In genomic region chr19:42900561-42900960, GRCh38 we compare ENCODE assay signal across 8 cellular contexts. TPM values are rescaled to one million over a fixed set of nuclear protein-coding genes. Genes with fewer than 3 reads are reported as not detected.
DNase-seq lines count a peak whose midpoint lies in the region; TF ChIP-seq lines count a peak whose summit lies in the region.
"Not testable (repeated sequence)": the region's sequence is repeated elsewhere in the genome, so short reads cannot be mapped to it uniquely, and the experiment has no call there.
"Had no signal": no experiment of that assay in that cellular context is flagged by ENCODE, and none has a peak within 500 bp of the region (broad histone marks: within the 10 kb centered on the region; RNA-seq: fewer than 3 reads in every experiment).

No MANE protein-coding gene starts in this region.

- H3K9ac ChIP-seq in GM23248; HUES64 (ENCODE audit: low read depth, low read length); trophoblast cell (ENCODE audit: low read length): not testable (repeated sequence)

- not testable (repeated sequence) for TF ChIP-seq CTCF in choroid plexus epithelial cell (conservative IDR thresholded peaks at IDR 0.05; ENCODE audit: low read depth, low read length); fibroblast of the aortic adventitia (IDR thresholded peaks at IDR 0.05; ENCODE audit: insufficient read depth, low read length)

- 75 to 80% methylated on average over 4 of the region's 4 CpGs for WGBS in GM23248 (ENCODE audit: low coverage in 1 of 2, low lambda C conversion rate in 2 of 2, missing lambda C conversion rate in 2 of 2), 2 experiments
- 76% methylated on average over 4 of the region's 4 CpGs for WGBS in HUES64
- no CpG with 5 or more reads among the region's 4 CpGs for WGBS in trophoblast cell (ENCODE audit: extremely low coverage, insufficient coverage, insufficient read length)

- H3K9me2 ChIP-seq in GM23248 (ENCODE audit: insufficient read depth) = not testable (repeated sequence)

- H3K27ac ChIP-seq in GM23248 (peak overlapping the region; percentile 80), HUES64 (ENCODE audit: low read depth, low read length) (0 out of 2 replicates have a peak overlapping the region, but pooled peaks have one; percentile 33)
- not testable (repeated sequence) for H3K27ac ChIP-seq in trophoblast cell (ENCODE audit: low read depth, low read length)

- not testable (repeated sequence) for H3K36me3 ChIP-seq in GM23248 (ENCODE audit: low read depth); HUES64 (ENCODE audit: insufficient read depth, low read length); trophoblast cell (ENCODE audit: control insufficient read depth in 1 of 2, insufficient read depth in 2 of 2, low read length in 2 of 2)

- not testable (repeated sequence) for H2AK5ac ChIP-seq in trophoblast cell (ENCODE audit: low read length)

- not testable (repeated sequence) for H4K20me1 ChIP-seq in GM23248 (ENCODE audit: insufficient read depth)

- H2AFZ ChIP-seq in GM23248; trophoblast cell (ENCODE audit: insufficient read depth, low read length, poor library complexity): not testable (repeated sequence)

- not testable (repeated sequence) for H3K27me3 ChIP-seq in GM23248 (replicated peaks; ENCODE audit: insufficient read depth); HUES64 (ENCODE audit: insufficient read depth, low read length); trophoblast cell (ENCODE audit: insufficient read depth, low read length)

- not testable (repeated sequence) for H4K8ac ChIP-seq in trophoblast cell (ENCODE audit: low read depth, low read length)

- H2BK5ac ChIP-seq in trophoblast cell (ENCODE audit: low read depth, low read length, poor library complexity) = not testable (repeated sequence)

- H3F3A ChIP-seq in GM23248 (ENCODE audit: insufficient read depth) = peaks cover 29% of the 10 kb centered on the region

- H3K9me3 ChIP-seq in GM23248 (ENCODE audit: low read depth); HUES64 (ENCODE audit: insufficient read depth, low read depth, low read length); trophoblast cell (ENCODE audit: insufficient read depth, low read depth, low read length): not testable (repeated sequence)

- not testable (repeated sequence) for H3K4me3 ChIP-seq in GM23248; HUES64 (ENCODE audit: low read length); choroid plexus epithelial cell (ENCODE audit: low read depth, low read length); fibroblast of the aortic adventitia (ENCODE audit: low read depth, low read length); trophoblast cell (ENCODE audit: low read depth, low read length)

- peaks cover 32% of the 10 kb centered on the region for H3K4me1 ChIP-seq in GM23248 (ENCODE audit: insufficient read depth)
- H3K4me1 ChIP-seq in HUES64 (ENCODE audit: insufficient read depth, low read length); trophoblast cell (ENCODE audit: control insufficient read depth in 1 of 2, insufficient read depth in 2 of 2, low read length in 2 of 2): not testable (repeated sequence)

- H4K91ac ChIP-seq in trophoblast cell (ENCODE audit: low read depth, low read length) = not testable (repeated sequence)

- not testable (repeated sequence) for H3K14ac ChIP-seq in trophoblast cell (ENCODE audit: low read length)

- not testable (repeated sequence) for H2BK120ac ChIP-seq in trophoblast cell (ENCODE audit: insufficient read depth, low read length, poor library complexity)

- not testable (repeated sequence) for H4K12ac ChIP-seq in trophoblast cell (ENCODE audit: low read depth, low read length)

- not testable (repeated sequence) for H3K23ac ChIP-seq in trophoblast cell (ENCODE audit: low read length)

- not testable (repeated sequence) for H3K79me1 ChIP-seq in trophoblast cell (ENCODE audit: low read length)

- H3K4ac ChIP-seq in trophoblast cell (ENCODE audit: low read depth, low read length) = not testable (repeated sequence)

- H3K4me2 ChIP-seq in GM23248 (ENCODE audit: unreplicated experiment) = peak overlapping the region; percentile 28
- H3K4me2 ChIP-seq in trophoblast cell (ENCODE audit: low read length) = not testable (repeated sequence)

- H3K18ac ChIP-seq in trophoblast cell (ENCODE audit: low read length) = not testable (repeated sequence)

- H2BK12ac ChIP-seq in trophoblast cell (ENCODE audit: low read length) = not testable (repeated sequence)

- H3K79me2 ChIP-seq in GM23248 (ENCODE audit: insufficient read depth); trophoblast cell (ENCODE audit: control insufficient read depth, insufficient read depth, low read length, poor library complexity): not testable (repeated sequence)

- in situ Hi-C loops in GM23248 (cut with MboI) = not testable (repeated sequence)

- peak; percentile 28 for DNase-seq in EL
- DNase-seq in GM23248 = not testable (repeated sequence)
- peak; percentile 55 for DNase-seq in RPMI7951 (ENCODE audit: low read depth)
- DNase-seq in choroid plexus epithelial cell (ENCODE audit: low read depth) = peak; percentile 30
- peak; percentile 25 for DNase-seq in fibroblast of the aortic adventitia (ENCODE audit: low read depth)
- peak; percentile 42 to 59 for DNase-seq in trophoblast cell

RNA-seq across cellular contexts. Expression of gene PSG6, which starts 17.1 kb away (rescaled TPM):
- total RNA-seq in GM23248 (2014; rRNA removed; shearing (Covaris generic)) = not detected in 2 replicates
- 1.2 and 1.8 TPM in 2 replicates for polyA plus RNA-seq in GM23248 (2016; fragmentation: Nextera tagmentation; extraction: Ambion mirVana)
- not detected for polyA plus RNA-seq in HUES64 (2013, experiment 1 of 2)
- polyA plus RNA-seq in HUES64 (2013, experiment 2 of 2) = not detected
- not detected in 2 replicates for total RNA-seq in RPMI7951 (2014; rRNA removed; shearing (Covaris generic))
- not detected in 2 replicates for total RNA-seq in fibroblast of the aortic adventitia (ENCODE audit: low replicate concordance)
- polyA plus RNA-seq in trophoblast cell (2013) = not detected in 2 replicates
- total RNA-seq: T-helper 1 cell treated with Interleukin-12 subunit alpha and Interleukin-12 subunit beta and Interleukin-4 antibody, amounts not matched to agents 30 ng/mL and 1 ng/mL, for 36 hours had no signal

RNA-seq across cellular contexts. Expression of gene PSG1, which starts 21.0 kb away (rescaled TPM):
- 0.13 and 0.54 TPM in 2 replicates for total RNA-seq in GM23248 (2014; rRNA removed; shearing (Covaris generic))
- 2.5 and 3.0 TPM in 2 replicates for polyA plus RNA-seq in GM23248 (2016; fragmentation: Nextera tagmentation; extraction: Ambion mirVana)
- polyA plus RNA-seq in HUES64 (2013, experiment 1 of 2) = not detected
- not detected for polyA plus RNA-seq in HUES64 (2013, experiment 2 of 2)
- 0.24 TPM in 1 of 2 replicates, not detected in the other for total RNA-seq in RPMI7951 (2014; rRNA removed; shearing (Covaris generic))
- 0.72 TPM in 1 of 2 replicates, not detected in the other for total RNA-seq in fibroblast of the aortic adventitia (ENCODE audit: low replicate concordance)
- not detected in 2 replicates for polyA plus RNA-seq in trophoblast cell (2013)
- total RNA-seq: T-helper 1 cell treated with Interleukin-12 subunit alpha and Interleukin-12 subunit beta and Interleukin-4 antibody, amounts not matched to agents 30 ng/mL and 1 ng/mL, for 36 hours had no signal

RNA-seq across cellular contexts. Expression of gene PSG7, which starts 36.4 kb away (rescaled TPM):
- total RNA-seq in GM23248 (2014; rRNA removed; shearing (Covaris generic)) = not detected in 2 replicates
- 0.19 TPM in 1 of 2 replicates, not detected in the other for polyA plus RNA-seq in GM23248 (2016; fragmentation: Nextera tagmentation; extraction: Ambion mirVana)
- not detected for polyA plus RNA-seq in HUES64 (2013, experiment 1 of 2)
- polyA plus RNA-seq in HUES64 (2013, experiment 2 of 2) = not detected
- total RNA-seq in RPMI7951 (2014; rRNA removed; shearing (Covaris generic)) = not detected in 2 replicates
- 0.27 TPM in 1 of 2 replicates, not detected in the other for total RNA-seq in fibroblast of the aortic adventitia (ENCODE audit: low replicate concordance)
- not detected in 2 replicates for polyA plus RNA-seq in trophoblast cell (2013)
- total RNA-seq: T-helper 1 cell treated with Interleukin-12 subunit alpha and Interleukin-12 subunit beta and Interleukin-4 antibody, amounts not matched to agents 30 ng/mL and 1 ng/mL, for 36 hours had no signal
